Comparison of ENCODE assay signal across 8 cellular contexts in the genomic region with DNA sequence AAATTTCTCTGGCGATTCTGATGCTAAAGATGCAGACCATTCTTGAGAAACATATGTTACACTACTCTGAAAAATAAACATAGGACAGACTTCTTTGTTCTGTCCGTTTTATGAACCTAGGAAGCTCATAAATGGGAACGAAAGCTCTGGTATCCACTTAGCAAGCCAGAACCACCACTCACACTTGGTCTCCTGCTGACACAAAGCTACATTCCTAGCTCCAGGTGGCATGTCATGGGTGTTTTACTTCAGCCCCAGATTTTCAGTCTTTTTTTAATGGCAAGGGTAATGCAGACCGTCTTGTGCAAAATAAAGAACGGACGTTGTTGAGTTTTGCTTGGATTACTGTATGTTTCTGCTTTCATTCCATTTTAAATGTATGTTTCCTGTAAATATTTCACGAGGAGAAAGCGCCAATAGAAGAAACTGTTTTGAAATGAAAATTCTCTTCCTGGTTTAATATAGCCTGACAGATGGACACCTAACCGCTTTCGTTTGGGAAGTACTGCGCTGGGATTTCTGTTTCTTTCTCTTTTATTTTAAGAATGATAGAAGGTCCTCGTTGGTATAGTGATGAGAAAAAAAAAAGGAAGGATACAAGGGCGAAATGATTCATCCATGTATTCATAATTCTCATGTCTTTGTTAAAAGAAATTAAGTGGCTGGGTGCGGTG. TPM values are rescaled to one million over a fixed set of nuclear protein-coding genes. Genes with fewer than 3 reads are reported as not detected.
DNase-seq lines count a peak whose midpoint lies in the region; ATAC-seq and TF ChIP-seq lines count a peak whose summit lies in the region.

No MANE protein-coding gene starts in this region.

- peak overlapping the region; percentile 99 for H3K4me3 Mint-ChIP-seq in activated CD4-positive, alpha-beta T cell treated with anti-CD3 and anti-CD28 coated beads, Interleukin-2, amount 10 ng/mL, durations not matched to agents 24 days and 14 days
- peak overlapping the region; percentile 100 for H3K4me3 Mint-ChIP-seq in activated CD8-positive, alpha-beta T cell treated with anti-CD3 and anti-CD28 coated beads, Interleukin-2, amount 10 ng/mL, durations not matched to agents 7 days and 5 days

- H3K4me1 ChIP-seq in heart left ventricle (peaks cover 0 to 18% (median 5%) of the 10 kb centered on the region in 12 donors), psoas muscle (peaks cover 6% of the 10 kb centered on the region)

- H3K27me3 ChIP-seq in heart left ventricle (no peaks in the 10 kb centered on the region), psoas muscle (ENCODE audit: insufficient read depth in 3 of 3, low read length in 2 of 3) (no peaks in the 10 kb centered on the region)

- H3K36me3 Mint-ChIP-seq in activated CD4-positive, alpha-beta T cell treated with anti-CD3 and anti-CD28 coated beads, Interleukin-2, amount 10 ng/mL, durations not matched to agents 24 days and 14 days (ENCODE audit: low read depth): peaks cover 6% of the 10 kb centered on the region
- H3K36me3 Mint-ChIP-seq in activated CD8-positive, alpha-beta T cell treated with anti-CD3 and anti-CD28 coated beads, Interleukin-2, amount 10 ng/mL, durations not matched to agents 7 days and 5 days (ENCODE audit: low read depth): peaks cover 7% of the 10 kb centered on the region

- 42 to 47% (median 45%) methylated on average over 14 of the region's 14 CpGs for WGBS in heart left ventricle, 4 donors
- WGBS in psoas muscle, 3 donors: 29 to 42% (median 31%) methylated on average over 14 of the region's 14 CpGs

- H3K4me1 Mint-ChIP-seq in activated CD4-positive, alpha-beta T cell treated with anti-CD3 and anti-CD28 coated beads, Interleukin-2, amount 10 ng/mL, durations not matched to agents 24 days and 14 days: peaks cover 14% of the 10 kb centered on the region
- peaks cover 22% of the 10 kb centered on the region for H3K4me1 Mint-ChIP-seq in activated CD8-positive, alpha-beta T cell treated with anti-CD3 and anti-CD28 coated beads, Interleukin-2, amount 10 ng/mL, durations not matched to agents 7 days and 5 days (ENCODE audit: low read depth)

- H3K4me3 ChIP-seq in heart left ventricle (peak overlapping the region; percentile 50 to 96 (median 71)), psoas muscle (peak overlapping the region; percentile 83)

- CTCF ChIA-PET in activated CD8-positive, alpha-beta T cell treated with anti-CD3 and anti-CD28 coated beads, Interleukin-2, amount 10 ng/mL, durations not matched to agents 7 days and 5 days (lab: Charles Lee): interaction anchor here (0.7 to 1.7 kb wide), 5 partner anchors 13 to 117 kb away, joined by 3 to 7 read pairs (median 4); a partner anchor contains a TSS

- TF ChIP-seq CTCF in heart left ventricle (IDR thresholded peaks at IDR 0.05): no peak
- peak; percentile 15 for TF ChIP-seq CTCF in psoas muscle (IDR thresholded peaks at IDR 0.05)

- H3K27me3 Mint-ChIP-seq in activated CD4-positive, alpha-beta T cell treated with anti-CD3 and anti-CD28 coated beads, Interleukin-2, amount 10 ng/mL, durations not matched to agents 24 days and 14 days: no peaks in the 10 kb centered on the region
- H3K27me3 Mint-ChIP-seq in activated CD8-positive, alpha-beta T cell treated with anti-CD3 and anti-CD28 coated beads, Interleukin-2, amount 10 ng/mL, durations not matched to agents 7 days and 5 days (ENCODE audit: low read depth): no peaks in the 10 kb centered on the region

- H3K36me3 ChIP-seq in heart left ventricle (peaks cover 0 to 8% (median 0%) of the 10 kb centered on the region in 9 donors), psoas muscle (ENCODE audit: insufficient read depth in 1 of 2, low read depth in 1 of 2) (peaks cover 0 to 11% of the 10 kb centered on the region in 2 donors)

- H3K27ac Mint-ChIP-seq in activated CD4-positive, alpha-beta T cell treated with anti-CD3 and anti-CD28 coated beads, Interleukin-2, amount 10 ng/mL, durations not matched to agents 24 days and 14 days: peak overlapping the region; percentile 99
- peak overlapping the region; percentile 99 for H3K27ac Mint-ChIP-seq in activated CD8-positive, alpha-beta T cell treated with anti-CD3 and anti-CD28 coated beads, Interleukin-2, amount 10 ng/mL, durations not matched to agents 7 days and 5 days

- no peak for ATAC-seq in activated CD8-positive, alpha-beta T cell treated with anti-CD3 and anti-CD28 coated beads, Interleukin-2, amount 10 ng/mL, durations not matched to agents 7 days and 5 days
- ATAC-seq in heart left ventricle: peak in 2 of 4 donors; percentile 21 to 25
- peak; percentile 39 to 63 (median 57) for ATAC-seq in psoas muscle
- ATAC-seq in HG03520 (IDR thresholded peaks at IDR 0.05; ENCODE audit: unreplicated experiment): no peak

- peak overlapping the region; percentile 77 to 97 (median 92) for H3K27ac ChIP-seq in heart left ventricle
- peak overlapping the region; percentile 93 for H3K27ac ChIP-seq in psoas muscle

- no peaks in the 10 kb centered on the region for H3K9me3 Mint-ChIP-seq in activated CD4-positive, alpha-beta T cell treated with anti-CD3 and anti-CD28 coated beads, Interleukin-2, amount 10 ng/mL, durations not matched to agents 24 days and 14 days
- H3K9me3 Mint-ChIP-seq in activated CD8-positive, alpha-beta T cell treated with anti-CD3 and anti-CD28 coated beads, Interleukin-2, amount 10 ng/mL, durations not matched to agents 7 days and 5 days (ENCODE audit: insufficient read depth): no peaks in the 10 kb centered on the region

- DNase-seq in activated CD4-positive, alpha-beta T cell treated with anti-CD3 and anti-CD28 coated beads, Interleukin-2, amount 10 ng/mL, durations not matched to agents 24 days and 14 days: peak; percentile 65
- DNase-seq in activated CD4-positive, alpha-beta T cell treated with anti-CD3 and anti-CD28 coated beads for 4 hours: no peak
- DNase-seq in NCI-H187 treated with DMSO at 0.1 percent for 48 hours (lab: John Stamatoyannopoulos, UW): peak; percentile 76
- no peak for DNase-seq in activated CD8-positive, alpha-beta T cell treated with anti-CD3 and anti-CD28 coated beads, Interleukin-2, amount 10 ng/mL, durations not matched to agents 7 days and 5 days
- no peak for DNase-seq in heart left ventricle
- no peak for DNase-seq in psoas muscle
- DNase-seq in stimulated activated CD4-positive, alpha-beta T cell treated with anti-CD3 and anti-CD28 coated beads, Interleukin-12 subunit alpha, Interleukin-12 subunit beta, amount 100 ng/mL, for 4 hours: no peak

- no peaks in the 10 kb centered on the region for H3K9me3 ChIP-seq in heart left ventricle
- H3K9me3 ChIP-seq in psoas muscle: no peaks in the 10 kb centered on the region

- POLR2A ChIA-PET in activated CD8-positive, alpha-beta T cell treated with anti-CD3 and anti-CD28 coated beads, Interleukin-2, amount 10 ng/mL, durations not matched to agents 7 days and 5 days (lab: Charles Lee): interaction anchor here (0.7 to 1.7 kb wide), 2 partner anchors 9 to 34 kb away, joined by 3 to 8 read pairs; a partner anchor contains a TSS

- no peak for TF ChIP-seq POLR2A in heart left ventricle (IDR thresholded peaks at IDR 0.05)

- intact Hi-C loops in activated CD4-positive, alpha-beta T cell treated with anti-CD3 and anti-CD28 coated beads, Interleukin-2, amount 10 ng/mL, durations not matched to agents 24 days and 14 days (cut with micrococcal nuclease): loop anchor here (2.0 to 10.0 kb wide), 2 partner anchors 91 to 1265 kb away; a partner anchor contains a TSS
- intact Hi-C loops in heart left ventricle (cut with DNase I) (loop anchor here in 2 of 10 donors (5.0 to 10.0 kb wide), 2 partner anchors 32 to 45 kb away; a partner anchor contains a TSS), psoas muscle (cut with DNase I) (no loop called here)

RNA-seq across cellular contexts. Expression of a gene that starts 0.8 kb away (rescaled TPM):
- 28.0 and 28.3 TPM in 2 replicates for total RNA-seq in activated CD4-positive, alpha-beta T cell treated with anti-CD3 and anti-CD28 coated beads, Interleukin-2, amount 10 ng/mL, durations not matched to agents 24 days and 14 days
- total RNA-seq in activated CD8-positive, alpha-beta T cell treated with anti-CD3 and anti-CD28 coated beads, Interleukin-2, amount 10 ng/mL, durations not matched to agents 7 days and 5 days: 10 to 100 TPM; 28.6 to 30.6 TPM
- total RNA-seq in heart left ventricle (10 to 100 TPM; 27.9 to 46.5 (median 36.7) TPM), psoas muscle (10 to 100 TPM; 33.1 to 52.8 (median 45.7) TPM)
- polyA plus RNA-seq in heart left ventricle (10 to 100 TPM; 29.2 to 48.9 TPM), psoas muscle (10 to 100 TPM; 53.4 to 81.4 (median 55.4) TPM)

RNA-seq across cellular contexts. Expression of a gene that starts 4.4 kb away (rescaled TPM):
- 153 and 160 TPM in 2 replicates for total RNA-seq in activated CD4-positive, alpha-beta T cell treated with anti-CD3 and anti-CD28 coated beads, Interleukin-2, amount 10 ng/mL, durations not matched to agents 24 days and 14 days
- 100 to 1,000 TPM; 192 to 204 TPM for total RNA-seq in activated CD8-positive, alpha-beta T cell treated with anti-CD3 and anti-CD28 coated beads, Interleukin-2, amount 10 ng/mL, durations not matched to agents 7 days and 5 days
- total RNA-seq in heart left ventricle (100 to 1,000 TPM; 165 to 363 (median 278) TPM), psoas muscle (100 to 1,000 TPM; 296 to 463 (median 350) TPM)
- polyA plus RNA-seq in heart left ventricle (100 to 1,000 TPM; 247 to 490 TPM), psoas muscle (100 to 1,000 TPM; 299 to 624 (median 302) TPM)

RNA-seq across cellular contexts. Expression of a gene that starts 33.9 kb away (rescaled TPM):
- total RNA-seq in activated CD4-positive, alpha-beta T cell treated with anti-CD3 and anti-CD28 coated beads, Interleukin-2, amount 10 ng/mL, durations not matched to agents 24 days and 14 days: 330 and 351 TPM in 2 replicates
- total RNA-seq in activated CD8-positive, alpha-beta T cell treated with anti-CD3 and anti-CD28 coated beads, Interleukin-2, amount 10 ng/mL, durations not matched to agents 7 days and 5 days: 100 to 1,000 TPM; 273 to 275 TPM
- total RNA-seq in heart left ventricle: 100 to 1,000 TPM in 8 of 9 donors, 10 to 100 TPM in 1; 92.2 to 269 (median 120) TPM
- 100 to 1,000 TPM; 164 to 320 TPM for polyA plus RNA-seq in heart left ventricle
- total RNA-seq in psoas muscle: 100 to 1,000 TPM in 1 of 4 donors, 10 to 100 TPM in 3; 30.1 to 116 (median 68.2) TPM
- polyA plus RNA-seq in psoas muscle: 100 to 1,000 TPM in 2 of 3 donors, 10 to 100 TPM in 1; 62.0 to 155 (median 144) TPM

RNA-seq across cellular contexts. Expression of a gene that starts 51.4 kb away (rescaled TPM):
- total RNA-seq in activated CD4-positive, alpha-beta T cell treated with anti-CD3 and anti-CD28 coated beads, Interleukin-2, amount 10 ng/mL, durations not matched to agents 24 days and 14 days: 74.0 and 76.0 TPM in 2 replicates
- 10 to 100 TPM; 63.3 to 64.0 TPM for total RNA-seq in activated CD8-positive, alpha-beta T cell treated with anti-CD3 and anti-CD28 coated beads, Interleukin-2, amount 10 ng/mL, durations not matched to agents 7 days and 5 days
- total RNA-seq in heart left ventricle (10 to 100 TPM; 20.6 to 46.6 (median 36.3) TPM), psoas muscle (10 to 100 TPM in 3 of 4 donors, 1 to 10 TPM in 1; 9.8 to 20.2 (median 17.0) TPM)
- polyA plus RNA-seq in heart left ventricle (10 to 100 TPM; 30.9 to 55.8 TPM), psoas muscle (10 to 100 TPM; 18.9 to 30.4 (median 27.7) TPM)

Comparison
In these comparisons a context has a peak if more than half of its experiments do, and no peak if none do; other contexts are left out.
1. DNase-seq: peak in activated CD4-positive, alpha-beta T cell treated with anti-CD3 and anti-CD28 coated beads, Interleukin-2, amount 10 ng/mL, durations not matched to agents 24 days and 14 days (single experiment) and NCI-H187 treated with DMSO at 0.1 percent for 48 hours (single experiment); none in activated CD4-positive, alpha-beta T cell treated with anti-CD3 and anti-CD28 coated beads for 4 hours (0 of 2), activated CD8-positive, alpha-beta T cell treated with anti-CD3 and anti-CD28 coated beads, Interleukin-2, amount 10 ng/mL, durations not matched to agents 7 days and 5 days (single experiment), heart left ventricle (0 of 5), psoas muscle (0 of 2) and stimulated activated CD4-positive, alpha-beta T cell treated with anti-CD3 and anti-CD28 coated beads, Interleukin-12 subunit alpha, Interleukin-12 subunit beta, amount 100 ng/mL, for 4 hours (single experiment).
2. ATAC-seq: peak in psoas muscle (4 of 4); none in activated CD8-positive, alpha-beta T cell treated with anti-CD3 and anti-CD28 coated beads, Interleukin-2, amount 10 ng/mL, durations not matched to agents 7 days and 5 days (single experiment) and HG03520 (single experiment).